20 cellular contexts compared by ENCODE assay signal in the genomic region with DNA sequence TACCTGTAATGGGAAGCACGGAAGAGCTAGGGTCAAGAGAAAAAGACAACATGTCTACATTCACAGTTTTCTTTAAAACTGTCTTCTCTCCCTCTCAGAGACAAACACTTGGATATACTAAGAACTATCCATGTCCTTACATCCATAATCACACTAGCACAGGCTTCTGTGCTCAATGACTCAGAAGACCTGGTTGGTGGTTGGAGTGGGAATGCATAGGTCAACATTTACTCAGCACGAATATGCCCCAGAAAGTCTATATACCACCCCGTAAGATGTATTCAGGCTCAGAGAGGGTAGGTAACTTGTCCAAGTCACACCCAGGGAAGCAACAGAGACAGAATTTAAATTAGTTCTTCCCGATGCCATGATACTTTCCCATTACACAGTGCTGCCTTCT.
"Had no signal": no experiment of that assay in that cellular context is flagged by ENCODE, and none has a peak within 500 bp of the region (broad histone marks: within the 10 kb centered on the region; RNA-seq: fewer than 3 reads in every experiment).

No MANE protein-coding gene starts in this region.

- ATAC-seq: activated CD4-positive, CD25-positive, alpha-beta regulatory T cell treated with anti-CD3 and anti-CD28 coated beads, Interleukin-2, amount 50 U/mL, for 24 hours; activated naive CD4-positive, alpha-beta T cell treated with anti-CD3 and anti-CD28 coated beads, Interleukin-2, amount 50 U/mL, for 72 hours; left lobe of liver; natural killer cell; sciatic nerve; stimulated activated naive B cell treated with anti-CD40 and anti-IgM and Interleukin-4, amounts not matched to agents 10 μg/mL and 1 μg/mL and 100 μg/mL, for 72 hours had no signal

- H3K4me3 ChIP-seq: adrenal gland, cardiac muscle cell, lung, thoracic aorta, upper lobe of left lung had no signal

- DNase-seq: activated CD4-positive, alpha-beta T cell treated with anti-CD3 and anti-CD28 coated beads, Interleukin-2, amount 50 U/mL, for 48 hours; activated gamma-delta T cell treated with Interleukin-2 at 50 U/mL for 16 hours; activated T-cell treated with anti-CD3 and anti-CD28 coated beads for 4 hours; adrenal gland; dermis blood vessel endothelial cell; foreskin melanocyte; kidney; natural killer cell; stimulated activated CD4-positive, alpha-beta T cell treated with anti-CD3 and anti-CD28 coated beads, Interleukin-4, amount 100 ng/mL, for 4 hours; stimulated activated naive B cell treated with anti-CD40 and anti-IgM and Interleukin-4, amounts not matched to agents 10 μg/mL and 1 μg/mL and 100 μg/mL, for 72 hours; T-helper 1 cell; T-helper 9 cell had no signal
